ENCODE assay signal across 16 cellular contexts in the genomic region with DNA sequence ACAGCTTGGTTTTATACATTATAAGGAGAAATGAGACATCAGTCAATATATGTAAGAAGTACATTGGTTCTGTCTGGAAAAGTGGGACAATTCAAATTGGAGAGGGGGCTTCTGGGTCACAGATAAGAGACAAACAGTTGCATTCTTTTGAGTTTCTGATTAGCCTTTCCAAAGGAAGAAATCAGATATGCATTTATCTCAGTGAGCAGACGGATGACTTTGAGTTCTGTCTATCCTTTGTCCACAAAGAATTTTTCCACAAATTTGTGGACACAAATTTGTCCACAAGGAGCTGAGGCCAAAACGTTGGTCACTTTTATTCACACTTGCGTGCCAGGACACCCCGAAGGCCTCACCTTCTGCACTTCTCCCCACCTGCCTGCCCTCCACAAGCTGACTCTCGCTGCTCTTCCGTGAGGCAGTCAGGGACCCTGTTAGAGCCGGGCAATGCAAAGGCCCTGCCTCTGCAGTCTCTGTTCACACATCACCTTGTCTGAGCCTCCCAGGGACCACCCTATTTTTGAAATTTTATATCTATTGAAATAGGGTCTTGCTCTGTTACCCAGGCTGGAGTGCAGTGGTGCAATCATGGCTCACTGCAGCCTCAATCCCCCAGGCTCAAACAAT. TPM values are rescaled to one million over a fixed set of nuclear protein-coding genes. Genes with fewer than 3 reads are reported as not detected.
DNase-seq lines count a peak whose midpoint lies in the region; ATAC-seq and TF ChIP-seq lines count a peak whose summit lies in the region.
"Had no signal": no experiment of that assay in that cellular context is flagged by ENCODE, and none has a peak within 500 bp of the region (broad histone marks: within the 10 kb centered on the region; RNA-seq: fewer than 3 reads in every experiment).

No MANE protein-coding gene starts in this region.

- ATAC-seq in omental fat pad (ENCODE audit: low FRiP score) (no peak), upper lobe of right lung (no peak), body of pancreas (no peak)

- peak; percentile 11 for DNase-seq in activated CD4-positive, CD25-positive, alpha-beta regulatory T cell treated with anti-CD3 and anti-CD28 coated beads, Interleukin-2, amount 50 U/mL, for 72 hours
- DNase-seq in activated CD4-positive, CD25-positive, alpha-beta regulatory T cell (lab: John Stamatoyannopoulos, UW) = no peak
- DNase-seq in omental fat pad (ENCODE audit: low spot score) (peak; percentile 11), upper lobe of right lung (peak; percentile 29), body of pancreas (no peak)
- no peak for DNase-seq in activated T-cell treated with anti-CD3 and anti-CD28 coated beads, Interleukin-2, amount 50 U/mL, for 24 hours
- DNase-seq: ACHN; CD4-positive, CD25-positive, alpha-beta regulatory T cell; DND-41; GDM1; H7 had no signal

- H3K4me3 ChIP-seq in upper lobe of right lung = no peak overlapping the region
- H3K4me3 ChIP-seq in body of pancreas = no peak overlapping the region
- H3K4me3 ChIP-seq: BLaER1 treated with 17β-estradiol and CSF1 and Interleukin-3, amounts not matched to agents 10 nM and 100 nM; GM23338 had no signal

- H3K27me3 ChIP-seq in upper lobe of right lung (no peaks in the 10 kb centered on the region), body of pancreas (no peaks in the 10 kb centered on the region)
- H3K27me3 ChIP-seq: BLaER1 treated with 17β-estradiol and CSF1 and Interleukin-3, amounts not matched to agents 10 nM and 100 nM had no signal

- TF ChIP-seq POLR2A in body of pancreas (IDR thresholded peaks at IDR 0.05) = no peak

- no peaks in the 10 kb centered on the region for H3K36me3 Mint-ChIP-seq in activated T-cell treated with anti-CD3 and anti-CD28 coated beads, Interleukin-2, amount 50 U/mL, for 24 hours (ENCODE audit: low read depth)
- H3K36me3 Mint-ChIP-seq: CD4-positive, CD25-positive, alpha-beta regulatory T cell had no signal

- peaks cover 4% of the 10 kb centered on the region for H3K4me1 ChIP-seq in upper lobe of right lung
- H3K4me1 ChIP-seq in body of pancreas = peaks cover 9% of the 10 kb centered on the region

- H3K27ac ChIP-seq in cingulate gyrus (ENCODE audit: low read depth, low read length) = peak overlapping the region; percentile 10
- H3K27ac ChIP-seq in upper lobe of right lung = no peak overlapping the region
- no peak overlapping the region for H3K27ac ChIP-seq in body of pancreas
- H3K27ac ChIP-seq: BLaER1 treated with 17β-estradiol and CSF1 and Interleukin-3, amounts not matched to agents 10 nM and 100 nM; HL-60 had no signal

- H3K36me3 ChIP-seq in upper lobe of right lung (no peaks in the 10 kb centered on the region), body of pancreas (replicated peaks in 1 of 2; ENCODE audit: insufficient read depth in 1 of 2, low read depth in 2 of 2) (no peaks in the 10 kb centered on the region)
- H3K36me3 ChIP-seq: BLaER1 treated with 17β-estradiol and CSF1 and Interleukin-3, amounts not matched to agents 10 nM and 100 nM had no signal

- no peak overlapping the region for H3K27ac Mint-ChIP-seq in activated T-cell treated with anti-CD3 and anti-CD28 coated beads, Interleukin-2, amount 50 U/mL, for 24 hours
- H3K27ac Mint-ChIP-seq: GM23338 had no signal

- WGBS in body of pancreas, 2 donors = 81 to 88% methylated on average over 7 of the region's 7 CpGs

- H3K4me3 Mint-ChIP-seq in activated T-cell treated with anti-CD3 and anti-CD28 coated beads, Interleukin-2, amount 50 U/mL, for 24 hours = no peak overlapping the region
- H3K4me3 Mint-ChIP-seq: CD4-positive, CD25-positive, alpha-beta regulatory T cell; GM23338 had no signal

- peaks cover 12% of the 10 kb centered on the region for H3K9me3 Mint-ChIP-seq in activated T-cell treated with anti-CD3 and anti-CD28 coated beads, Interleukin-2, amount 50 U/mL, for 24 hours

- no peaks in the 10 kb centered on the region for H3K27me3 Mint-ChIP-seq in activated T-cell treated with anti-CD3 and anti-CD28 coated beads, Interleukin-2, amount 50 U/mL, for 24 hours

- intact Hi-C loops in upper lobe of right lung (cut with DNase I) (no loop called here), body of pancreas (cut with DNase I) (no loop called here)

- H3K9me3 ChIP-seq in upper lobe of right lung = no peaks in the 10 kb centered on the region
- no peaks in the 10 kb centered on the region for H3K9me3 ChIP-seq in body of pancreas

- peaks cover 8% of the 10 kb centered on the region for H3K4me1 Mint-ChIP-seq in activated T-cell treated with anti-CD3 and anti-CD28 coated beads, Interleukin-2, amount 50 U/mL, for 24 hours (ENCODE audit: low read depth)

- TF ChIP-seq CTCF in omental fat pad (IDR thresholded peaks at IDR 0.05) = no peak
- no peak for TF ChIP-seq CTCF in upper lobe of right lung (IDR thresholded peaks at IDR 0.05)
- TF ChIP-seq CTCF in body of pancreas (IDR thresholded peaks at IDR 0.05) = no peak

RNA-seq across cellular contexts. Expression of gene IL17REL, which starts 20.5 kb away (rescaled TPM):
- not detected for total RNA-seq in omental fat pad
- not detected for total RNA-seq in upper lobe of right lung
- total RNA-seq in body of pancreas = not detected
- total RNA-seq: A172, H7 had no signal

RNA-seq across cellular contexts. Expression of gene PIM3, which starts 31.4 kb away (rescaled TPM):
- total RNA-seq in omental fat pad (100 to 1,000 TPM in 2 of 4 donors, 10 to 100 TPM in 2; 92.2 to 174 (median 114) TPM), upper lobe of right lung (119 TPM), body of pancreas (10 to 100 TPM; 57.3 to 98.9 TPM)

Comparison
In these comparisons a context has a peak if more than half of its experiments do, and no peak if none do; other contexts are left out.
1. DNase-seq: peak in activated CD4-positive, CD25-positive, alpha-beta regulatory T cell treated with anti-CD3 and anti-CD28 coated beads, Interleukin-2, amount 50 U/mL, for 72 hours (single experiment), omental fat pad (single experiment) and upper lobe of right lung (single experiment); none in activated CD4-positive, CD25-positive, alpha-beta regulatory T cell (0 of 4), activated T-cell treated with anti-CD3 and anti-CD28 coated beads, Interleukin-2, amount 50 U/mL, for 24 hours (single experiment) and body of pancreas (0 of 4).